ENCODE assay signal across 8 cellular contexts in genomic region chr1:110136911-110137310, GRCh38. TPM values are rescaled to one million over a fixed set of nuclear protein-coding genes. Genes with fewer than 3 reads are reported as not detected.
DNase-seq lines count a peak whose midpoint lies in the region; ATAC-seq, FAIRE-seq and TF ChIP-seq lines count a peak whose summit lies in the region.

No MANE protein-coding gene starts in this region.

- H2AFZ ChIP-seq in GM12878 (ENCODE audit: control insufficient read depth, low read depth, low read length): no peak overlapping the region
- H2AFZ ChIP-seq in neuronal stem cell (ENCODE audit: low read length): peak overlapping the region; percentile 82

- no TSS peak for BruUV-seq in GM12878 (replicated peaks; lab: Mats Ljungman, UMichigan)

- ATAC-seq in GM12878 (no peak), HG02798 (IDR thresholded peaks at IDR 0.05; ENCODE audit: poor library complexity, unreplicated experiment) (no peak), Right ventricle myocardium superior (ENCODE audit: poor library complexity) (no peak)

- peak overlapping the region; percentile 50 for H2BK15ac ChIP-seq in neuronal stem cell (ENCODE audit: low read length)

- RAD21 ChIA-PET in GM12878 (lab: Charles Lee; ENCODE audit: unreplicated experiment): no interaction called here

- peak; percentile 94 for DNase-seq in NCI-H2171 treated with DMSO at 0.1 percent for 48 hours (lab: John Stamatoyannopoulos, UW)
- DNase-seq in GM12878 (ENCODE audit: low read depth, low spot score): no peak
- DNase-seq in neuronal stem cell (ENCODE audit: low spot score): peak; percentile 69
- DNase-seq in MG63: no peak
- no peak for DNase-seq in ovary
- no peak for DNase-seq in Right ventricle myocardium superior

- in situ Hi-C loops in GM12878 (cut with MboI): no loop called here

- no peaks in the 10 kb centered on the region for H3K79me2 ChIP-seq in GM12878 (ENCODE audit: control insufficient read depth, insufficient read depth, low read length)

- no peak overlapping the region for H3K4ac ChIP-seq in neuronal stem cell (ENCODE audit: low read length)

- H3K18ac ChIP-seq in neuronal stem cell (ENCODE audit: low read length): peak overlapping the region; percentile 62

- no peaks in the 10 kb centered on the region for H4K20me1 ChIP-seq in GM12878 (ENCODE audit: control insufficient read depth, insufficient read depth)

- no peak overlapping the region for H2BK120ac ChIP-seq in neuronal stem cell (ENCODE audit: low read depth, low read length)

- H3K27me3 ChIP-seq in HUES6 (ENCODE audit: control insufficient read depth, insufficient read depth, low read length) (peaks cover 34% of the 10 kb centered on the region), GM12878 (replicated peaks in 1 of 2; ENCODE audit: control insufficient read depth in 2 of 2, insufficient read depth in 2 of 2, low read length in 1 of 2) (peaks cover 0 to 4% of the 10 kb centered on the region in 2 experiments; a peak in 1 of 4 replicates), neuronal stem cell (ENCODE audit: control insufficient read depth in 3 of 3, insufficient read depth in 3 of 3, low read depth in 1 of 3, low read length in 3 of 3) (peaks cover 0 to 19% (median 0%) of the 10 kb centered on the region in 3 experiments), MG63 (peaks cover 35% of the 10 kb centered on the region), ovary (no peaks in the 10 kb centered on the region)

- TF ChIP-seq CTCF in GM12878 (IDR thresholded peaks at IDR 0.05 in 2 of 3, conservative IDR thresholded peaks at IDR 0.05 in 1 of 3; ENCODE audit: control insufficient read depth in 2 of 3, extremely low read depth in 1 of 3, insufficient read depth in 1 of 3, low read depth in 3 of 3, low read length in 3 of 3) (no peak), ovary (IDR thresholded peaks at IDR 0.05) (no peak)

- H3K23ac ChIP-seq in neuronal stem cell (ENCODE audit: low read depth, low read length, poor library complexity): no peak overlapping the region

- H4K91ac ChIP-seq in neuronal stem cell (ENCODE audit: low read depth, low read length, poor library complexity): no peak overlapping the region

- H3K4me3 ChIP-seq in HUES6 (ENCODE audit: low read depth, low read length): 0 out of 2 replicates have a peak overlapping the region, but pooled peaks have one; percentile 11
- H3K4me3 ChIP-seq in GM12878: no peak overlapping the region
- H3K4me3 ChIP-seq in neuronal stem cell (ENCODE audit: low read length in 2 of 2): peak overlapping the region in 1 of 2 donors; percentile 12
- no peak overlapping the region for H3K4me3 ChIP-seq in MG63
- H3K4me3 ChIP-seq in ovary: no peak overlapping the region

- H3K4me2 ChIP-seq in GM12878 (ENCODE audit: control insufficient read depth, insufficient read depth) (no peak overlapping the region), neuronal stem cell (ENCODE audit: insufficient read depth, low read length, poor library complexity, severe bottlenecking) (peak overlapping the region; percentile 61)

- TF ChIP-seq EP300 in GM12878 (IDR thresholded peaks at IDR 0.05; ENCODE audit: borderline replicate concordance in 1 of 2, control insufficient read depth in 1 of 2, low read depth in 2 of 2, low read length in 2 of 2): no peak
- no peak for TF ChIP-seq EP300 in ovary (IDR thresholded peaks at IDR 0.05)

- TF ChIP-seq RAD21 in GM12878 (IDR thresholded peaks at IDR 0.05; ENCODE audit: insufficient read depth, low read depth, low read length): no peak

- H4K8ac ChIP-seq in neuronal stem cell (ENCODE audit: low read depth, low read length): no peak overlapping the region

- SMC1A ChIA-PET in GM12878 (lab: Charles Lee; ENCODE audit: uncharacterized antibody, unreplicated experiment): no interaction called here

- peak overlapping the region; percentile 79 for H2BK5ac ChIP-seq in neuronal stem cell (ENCODE audit: low read length)

- TF ChIP-seq POLR2A in GM12878 (IDR thresholded peaks at IDR 0.05; ENCODE audit: low read depth, low read length) (no peak), ovary (IDR thresholded peaks at IDR 0.05) (no peak)

- H3K14ac ChIP-seq in neuronal stem cell (ENCODE audit: low read length): no peak overlapping the region

- CTCF ChIA-PET in GM12878 (lab: Yijun Ruan, JAX): no interaction called here

- H3K9me3 ChIP-seq in HUES6 (ENCODE audit: control insufficient read depth, insufficient read depth, low read depth, low read length): no peaks in the 10 kb centered on the region
- no peaks in the 10 kb centered on the region for H3K9me3 ChIP-seq in GM12878 (replicated peaks; ENCODE audit: control insufficient read depth, insufficient read depth, low read length)
- H3K9me3 ChIP-seq in neuronal stem cell (replicated peaks in 1 of 2; ENCODE audit: control insufficient read depth in 2 of 2, insufficient read depth in 1 of 2, low read depth in 1 of 2, low read length in 2 of 2): no peaks in the 10 kb centered on the region
- no peaks in the 10 kb centered on the region for H3K9me3 ChIP-seq in MG63
- no peaks in the 10 kb centered on the region for H3K9me3 ChIP-seq in ovary

- peak overlapping the region; percentile 17 for H2AK5ac ChIP-seq in neuronal stem cell (ENCODE audit: low read depth, low read length)

- FAIRE-seq in GM12878 (lab: Jason Lieb, UNC): no peak

- WGBS in GM12878 (ENCODE audit: insufficient coverage, insufficient replicate concordance, low lambda C conversion rate, missing lambda C conversion rate): 0% methylated on average over 7 of the region's 7 CpGs
- no CpG with 5 or more reads among the region's 7 CpGs for WGBS in neuronal stem cell (ENCODE audit: extremely low coverage in 2 of 2, insufficient read length in 2 of 2, insufficient replicate concordance in 1 of 2), 2 donors
- WGBS in ovary, 3 donors: 1 to 7% (median 1%) methylated on average over 7 of the region's 7 CpGs

- H3K4me1 ChIP-seq in HUES6 (ENCODE audit: control insufficient read depth, insufficient read depth, low read length): peaks cover 9% of the 10 kb centered on the region; the same call in 1 of the 2 replicates
- H3K4me1 ChIP-seq in GM12878 (ENCODE audit: control insufficient read depth, insufficient read depth, low read length): no peaks in the 10 kb centered on the region
- peaks cover 17 to 24% of the 10 kb centered on the region in 2 donors for H3K4me1 ChIP-seq in neuronal stem cell (ENCODE audit: control insufficient read depth in 2 of 2, insufficient read depth in 1 of 2, low read depth in 1 of 2, low read length in 2 of 2)
- H3K4me1 ChIP-seq in ovary (ENCODE audit: insufficient read depth): no peaks in the 10 kb centered on the region

- no peaks in the 10 kb centered on the region for H3K79me1 ChIP-seq in neuronal stem cell (ENCODE audit: low read depth, low read length)

- intact Hi-C loops in GM12878 (cut with micrococcal nuclease; ENCODE audit: unreplicated experiment): no loop called here
- intact Hi-C loops in ovary (cut with DNase I): no loop called here
- intact Hi-C loops in Right ventricle myocardium superior (cut with DNase I): no loop called here

- H2BK12ac ChIP-seq in neuronal stem cell (ENCODE audit: low read length): peak overlapping the region; percentile 18

- POLR2A ChIA-PET in GM12878 (lab: Charles Lee): no interaction called here

- H3K27ac ChIP-seq in HUES6 (ENCODE audit: low read depth, low read length): no peak overlapping the region
- no peak overlapping the region for H3K27ac ChIP-seq in GM12878 (ENCODE audit: control insufficient read depth, insufficient read depth)
- H3K27ac ChIP-seq in neuronal stem cell (replicated peaks; ENCODE audit: low read length): peak overlapping the region; percentile 38
- no peak overlapping the region for H3K27ac ChIP-seq in ovary

- no peaks in the 10 kb centered on the region for H3K36me3 ChIP-seq in HUES6 (ENCODE audit: control insufficient read depth, insufficient read depth, low read length)
- no peaks in the 10 kb centered on the region for H3K36me3 ChIP-seq in GM12878 (ENCODE audit: control insufficient read depth in 2 of 2, insufficient read depth in 2 of 2, low read length in 1 of 2)
- no peaks in the 10 kb centered on the region for H3K36me3 ChIP-seq in neuronal stem cell (replicated peaks in 1 of 2; ENCODE audit: control insufficient read depth in 2 of 2, insufficient read depth in 2 of 2, low read length in 2 of 2)
- no peaks in the 10 kb centered on the region for H3K36me3 ChIP-seq in MG63
- no peaks in the 10 kb centered on the region for H3K36me3 ChIP-seq in ovary

- H3K9ac ChIP-seq in HUES6 (ENCODE audit: low read length) (no peak overlapping the region), GM12878 (ENCODE audit: control insufficient read depth, insufficient read depth, low read length) (no peak overlapping the region), neuronal stem cell (ENCODE audit: low read depth, low read length, poor library complexity) (no peak overlapping the region)

RNA-seq across cellular contexts. Expression of gene SLC6A17, which starts 13.4 kb away (rescaled TPM):
- not detected in 2 replicates for total RNA-seq in GM12878 (2013; cell fraction: nucleolus; rRNA removed)
- total RNA-seq in GM12878 (2014; rRNA removed): not detected in 2 replicates
- total RNA-seq in GM12878 (2014; rRNA removed; fragmentation: Illumina TruSeq; extraction: Trizol): not detected in 2 replicates
- total RNA-seq in GM12878 (2021): not detected in 2 replicates
- not detected for polyA plus RNA-seq in GM12878 (2011; ENCODE audit: low read depth)
- not detected in 2 replicates for polyA plus RNA-seq in GM12878 (2011; rRNA removed)
- not detected in 2 replicates for polyA plus RNA-seq in GM12878 (2011; cell fraction: cytosol; rRNA removed)
- polyA plus RNA-seq in GM12878 (2011; cell fraction: nucleus; rRNA removed): not detected in 2 replicates
- not detected in 2 replicates for polyA plus RNA-seq in GM12878 (2012)
- polyA plus RNA-seq in GM12878 (2014; fragmentation: Illumina TruSeq; extraction: Trizol): not detected in 2 replicates
- not detected for polyA plus RNA-seq in GM12878 (2014; fragmentation: Nextera tagmentation; extraction: Ambion mirVana)
- polyA plus RNA-seq in GM12878 (2014; rRNA removed): not detected in 2 replicates
- not detected for polyA plus RNA-seq in GM12878 (2016; fragmentation: Nextera tagmentation; extraction: Ambion mirVana)
- not detected in 2 replicates for polyA minus RNA-seq in GM12878 (2011; rRNA and poly(A)+ RNA removed)
- not detected in 2 replicates for polyA minus RNA-seq in GM12878 (2011; cell fraction: cytosol; rRNA and poly(A)+ RNA removed)
- not detected in 2 replicates for polyA minus RNA-seq in GM12878 (2011; cell fraction: nucleus; rRNA and poly(A)+ RNA removed)
- polyA plus RNA-seq in neuronal stem cell (2013, experiment 1 of 2): 0.11 TPM
- polyA plus RNA-seq in neuronal stem cell (2013, experiment 2 of 2): 0.07 TPM
- 1.1 and 1.2 TPM in 2 replicates for total RNA-seq in MG63 (2014; rRNA removed; shearing (Covaris generic); ENCODE audit: low replicate concordance)
- under 1 TPM in 4 of 7 donors, not detected in 3; 0.05 to 0.15 (median 0.05) TPM for total RNA-seq in ovary
- under 1 TPM; 0.03 to 0.06 TPM for polyA plus RNA-seq in ovary
- total RNA-seq in Right ventricle myocardium superior: not detected

RNA-seq across cellular contexts. Expression of gene UBL4B, which starts 24.7 kb away (rescaled TPM):
- total RNA-seq in GM12878 (2013; cell fraction: nucleolus; rRNA removed): not detected in 2 replicates
- total RNA-seq in GM12878 (2014; rRNA removed): not detected in 2 replicates
- total RNA-seq in GM12878 (2014; rRNA removed; fragmentation: Illumina TruSeq; extraction: Trizol): not detected in 2 replicates
- 0.15 TPM in 1 of 2 replicates, not detected in the other for total RNA-seq in GM12878 (2021)
- not detected for polyA plus RNA-seq in GM12878 (2011; ENCODE audit: low read depth)
- polyA plus RNA-seq in GM12878 (2011; rRNA removed): not detected in 2 replicates
- not detected in 2 replicates for polyA plus RNA-seq in GM12878 (2011; cell fraction: cytosol; rRNA removed)
- polyA plus RNA-seq in GM12878 (2011; cell fraction: nucleus; rRNA removed): not detected in 2 replicates
- polyA plus RNA-seq in GM12878 (2012): not detected in 2 replicates
- not detected in 2 replicates for polyA plus RNA-seq in GM12878 (2014; fragmentation: Illumina TruSeq; extraction: Trizol)
- not detected for polyA plus RNA-seq in GM12878 (2014; fragmentation: Nextera tagmentation; extraction: Ambion mirVana)
- polyA plus RNA-seq in GM12878 (2014; rRNA removed): 0.06 TPM in 1 of 2 replicates, not detected in the other
- polyA plus RNA-seq in GM12878 (2016; fragmentation: Nextera tagmentation; extraction: Ambion mirVana): not detected
- polyA minus RNA-seq in GM12878 (2011; rRNA and poly(A)+ RNA removed): not detected in 2 replicates
- polyA minus RNA-seq in GM12878 (2011; cell fraction: cytosol; rRNA and poly(A)+ RNA removed): not detected in 2 replicates
- polyA minus RNA-seq in GM12878 (2011; cell fraction: nucleus; rRNA and poly(A)+ RNA removed): not detected in 2 replicates
- polyA plus RNA-seq in neuronal stem cell (2013, experiment 1 of 2): not detected
- not detected for polyA plus RNA-seq in neuronal stem cell (2013, experiment 2 of 2)
- total RNA-seq in MG63 (2014; rRNA removed; shearing (Covaris generic); ENCODE audit: low replicate concordance): not detected in 2 replicates
- total RNA-seq in ovary: not detected
- under 1 TPM in 1 of 2 donors, not detected in 1; 0.31 TPM for polyA plus RNA-seq in ovary
- not detected for total RNA-seq in Right ventricle myocardium superior

Comparison
In these comparisons a context has a peak if more than half of its experiments do, and no peak if none do; other contexts are left out.
1. DNase-seq: peak in NCI-H2171 treated with DMSO at 0.1 percent for 48 hours (single experiment) and neuronal stem cell (single experiment); none in GM12878 (single experiment), MG63 (single experiment), ovary (0 of 5) and Right ventricle myocardium superior (single experiment).